ENCODE assay signal across 8 cellular contexts in genomic region chrX:54182864-54183613, GRCh38. TPM values are rescaled to one million over a fixed set of nuclear protein-coding genes. Genes with fewer than 3 reads are reported as not detected.
A peak's percentile ranks its signal among the peaks of the same experiment; 100 is the strongest.
DNase-seq lines count a peak whose midpoint lies in the region; ATAC-seq and TF ChIP-seq lines count a peak whose summit lies in the region.

A gene with protein sequence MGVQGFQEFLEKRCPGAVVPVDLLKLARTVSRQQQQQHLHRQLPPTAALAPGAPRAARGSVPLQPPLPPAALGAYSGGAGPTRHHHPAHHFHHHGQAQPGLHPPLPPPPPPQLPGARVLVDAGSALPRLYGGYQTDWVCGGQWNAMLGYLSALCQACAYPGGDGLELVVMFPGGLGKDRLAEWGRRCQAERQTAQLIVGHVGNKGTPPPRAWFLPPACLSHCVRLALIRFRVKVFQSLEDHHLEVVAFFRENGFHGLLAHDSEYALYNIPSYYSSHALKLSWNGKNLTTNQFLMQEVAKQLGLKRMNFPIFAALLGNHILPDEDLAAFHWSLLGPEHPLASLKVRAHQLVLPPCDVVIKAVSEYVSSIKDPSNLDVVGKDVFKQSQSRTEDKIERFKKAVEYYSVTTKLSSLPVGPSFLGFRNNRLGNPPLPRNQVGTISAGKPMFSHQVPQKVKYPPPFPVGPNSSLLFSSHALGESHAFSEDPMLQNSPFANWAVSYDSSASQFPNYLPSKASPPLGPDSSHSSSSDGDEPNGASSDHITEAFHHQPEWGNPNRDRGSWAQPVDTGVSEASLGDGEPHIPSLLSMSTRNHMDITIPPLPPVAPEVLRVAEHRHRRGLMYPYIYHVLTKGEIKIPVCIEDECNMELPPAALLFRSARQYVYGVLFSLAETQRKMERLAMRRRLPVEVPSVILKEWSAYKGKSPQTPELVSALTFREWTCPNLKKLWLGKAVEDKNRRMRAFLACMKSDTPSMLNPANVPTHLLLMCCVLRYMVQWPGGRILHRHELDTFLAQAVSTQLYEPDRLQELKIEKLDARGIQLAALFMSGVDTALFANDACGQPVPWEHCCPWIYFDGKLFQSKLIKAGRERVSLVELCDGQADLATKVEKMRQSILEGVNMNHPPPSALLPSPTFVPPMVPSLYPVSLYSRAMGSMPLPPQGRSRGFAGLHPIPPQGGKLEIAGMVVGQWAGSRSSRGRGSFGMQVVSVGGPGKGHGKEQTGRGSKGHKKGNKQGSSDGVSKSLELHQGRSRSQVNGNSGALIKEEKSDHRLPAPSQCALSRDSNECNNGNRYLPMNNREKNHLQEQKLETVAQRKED (minus strand): TSS chrX:54183254. CDS start chrX:54183198, 56 bp downstream.

- no peak for TF ChIP-seq EP300 in esophagus muscularis mucosa (IDR thresholded peaks at IDR 0.05)

- in situ Hi-C loops in Panc1 (cut with HindIII; ENCODE audit: low pct_unique_long_range_greater_than_20kb, low sequenced_read_pairs), result no loop called here

- peak within 1 kb of the TSS; percentile 80 for H3K4me3 ChIP-seq in Caco-2 (ENCODE audit: low read depth, low read length)
- peak within 1 kb of the TSS; percentile 56 to 67 for H3K4me3 ChIP-seq in Panc1 (ENCODE audit: low read depth in 2 of 2, low read length in 2 of 2)
- peak within 1 kb of the TSS; percentile 72 to 88 (median 78) for H3K4me3 ChIP-seq in esophagus muscularis mucosa

- intact Hi-C loops in Caco-2 (cut with micrococcal nuclease; ENCODE audit: unreplicated experiment), result loop anchor here (2.0 kb wide), 1 partner anchor 138 kb away; the partner anchor contains the start of gene PHF8
- intact Hi-C loops in Panc1 (cut with micrococcal nuclease; ENCODE audit: unreplicated experiment), result no loop called here
- intact Hi-C loops in esophagus muscularis mucosa (cut with DNase I), result loop anchor here (10.0 kb wide), 1 partner anchor 138 kb away; the partner anchor contains the start of gene PHF8

- TF ChIP-seq CTCF in Caco-2 (IDR thresholded peaks at IDR 0.05; ENCODE audit: insufficient read depth in 1 of 2, low read depth in 1 of 2, low read length in 1 of 2, severe bottlenecking in 1 of 2, unreplicated experiment in 1 of 2) (no peak), Panc1 (IDR thresholded peaks at IDR 0.05) (no peak), esophagus muscularis mucosa (IDR thresholded peaks at IDR 0.05) (no peak)

- ATAC-seq in GM21447 (IDR thresholded peaks at IDR 0.05; ENCODE audit: unreplicated experiment) (peak; percentile 71), Panc1 (peak; percentile 83)

- peaks cover 20% of the 10 kb centered on the region for H3K4me1 Mint-ChIP-seq in Caco-2 (ENCODE audit: low read depth, unreplicated experiment)
- peaks cover 12 to 32% (median 21%) of the 10 kb centered on the region in 3 donors for H3K4me1 Mint-ChIP-seq in IgD-negative memory B cell

- POLR2A ChIA-PET in Caco-2 (lab: Charles Lee) (interaction anchor here (0.9 to 1.0 kb wide), 2 partner anchors 138 to 140 kb away, joined by 3 to 5 read pairs; partner anchors contain the start of gene PHF8), Panc1 (lab: Charles Lee) (no interaction called here)

- WGBS in esophagus muscularis mucosa, result 34% methylated on average over 35 of the region's 70 CpGs

- H3K4me1 ChIP-seq in Caco-2 (peaks cover 6% of the 10 kb centered on the region; the same call in 1 of the 2 replicates), Panc1 (ENCODE audit: control insufficient read depth, insufficient read depth, low read length) (peaks cover 20% of the 10 kb centered on the region), esophagus muscularis mucosa (peaks cover 20 to 36% (median 27%) of the 10 kb centered on the region in 4 donors)

- H3K27ac ChIP-seq in Panc1 (ENCODE audit: low read length) (peak within 1 kb of the TSS; percentile 93), esophagus muscularis mucosa (replicated peaks in 1 of 4) (peak within 1 kb of the TSS; percentile 81 to 97 (median 92))

- H3K9me3 ChIP-seq in Caco-2, result no peaks in the 10 kb centered on the region
- H3K9me3 ChIP-seq in Panc1 (ENCODE audit: control insufficient read depth, insufficient read depth, low read depth, low read length), result no peaks in the 10 kb centered on the region
- H3K9me3 ChIP-seq in esophagus muscularis mucosa, result no peaks in the 10 kb centered on the region

- no peak for TF ChIP-seq POLR2A in esophagus muscularis mucosa (IDR thresholded peaks at IDR 0.05; ENCODE audit: low read depth)

- H3K36me3 Mint-ChIP-seq in Caco-2 (ENCODE audit: insufficient read depth, unreplicated experiment) (peaks cover 25% of the 10 kb centered on the region), IgD-negative memory B cell (no peaks in the 10 kb centered on the region)

- H3K27me3 Mint-ChIP-seq in Caco-2 (ENCODE audit: insufficient read depth, unreplicated experiment) (no peaks in the 10 kb centered on the region), IgD-negative memory B cell (no peaks in the 10 kb centered on the region)

- CTCF ChIA-PET in Caco-2 (lab: Charles Lee), result no interaction called here
- CTCF ChIA-PET in Panc1 (lab: Charles Lee), result interaction anchor here (0.6 kb wide), 1 partner anchor 122 kb away, joined by 6 read pairs; no protein-coding TSS in a partner anchor

- peak within 1 kb of the TSS; percentile 75 for H3K27ac Mint-ChIP-seq in Caco-2 (ENCODE audit: unreplicated experiment)
- peak within 1 kb of the TSS in 2 of 3 donors; percentile 47 to 84 for H3K27ac Mint-ChIP-seq in IgD-negative memory B cell

- H3K9me3 Mint-ChIP-seq in Caco-2 (ENCODE audit: unreplicated experiment) (no peaks in the 10 kb centered on the region), IgD-negative memory B cell (no peaks in the 10 kb centered on the region)

- H3K36me3 ChIP-seq in Caco-2 (ENCODE audit: control insufficient read depth, insufficient read depth, low read length) (no peaks in the 10 kb centered on the region), Panc1 (ENCODE audit: control insufficient read depth, insufficient read depth, low read length) (no peaks in the 10 kb centered on the region; the same call in none of the 2 replicates), esophagus muscularis mucosa (no peaks in the 10 kb centered on the region)

- no peaks in the 10 kb centered on the region for H3K27me3 ChIP-seq in Caco-2 (replicated peaks; ENCODE audit: control insufficient read depth, insufficient read depth, low read length)
- H3K27me3 ChIP-seq in Panc1 (ENCODE audit: control insufficient read depth, insufficient read depth, low read length), result no peaks in the 10 kb centered on the region
- no peaks in the 10 kb centered on the region for H3K27me3 ChIP-seq in esophagus muscularis mucosa

- BruUV-seq in Caco-2 (replicated peaks; lab: Mats Ljungman, UMichigan) (no TSS peak), Panc1 (replicated peaks; lab: Mats Ljungman, UMichigan) (no TSS peak)

- H3K4me3 Mint-ChIP-seq in Caco-2 (ENCODE audit: unreplicated experiment) (peak within 1 kb of the TSS; percentile 93), IgD-negative memory B cell (peak within 1 kb of the TSS; percentile 77 to 93 (median 90))

- DNase-seq in Caco-2 (peak; percentile 64 to 71), Panc1 (ENCODE audit: low read depth, low spot score) (no peak), esophagus muscularis mucosa (ENCODE audit: extremely low spot score) (peak; percentile 92), myocyte (ENCODE audit: low read depth) (peak; percentile 82)
- DNase-seq in activated T-cell treated with anti-CD3 and anti-CD28 coated beads, Interleukin-2, amount 50 U/mL, for 48 hours, result peak; percentile 73 to 74
- peak; percentile 34 for DNase-seq in stimulated activated CD8-positive, alpha-beta memory T cell treated with anti-CD3 and anti-CD28 coated beads, Interleukin-7, amount 100 ng/mL, for 24 hours (ENCODE audit: low read depth)

RNA-seq across cellular contexts. Expression of the gene that starts here (rescaled TPM):
- total RNA-seq in Caco-2 (2022) (6.6 and 7.0 TPM in 2 replicates), Panc1 (2021; ENCODE audit: unreplicated experiment) (12.1 TPM), esophagus muscularis mucosa (1 to 10 TPM; 3.3 to 7.0 (median 5.9) TPM), myocyte (19.3 and 22.2 TPM in 2 replicates)
- polyA plus RNA-seq in IgD-negative memory B cell, result 5.2 TPM
- 7.4 TPM for polyA plus RNA-seq in Panc1 (2012; ENCODE audit: insufficient read length)
- 5.5 TPM for polyA plus RNA-seq in myocyte (2012)
